1 cellular context compared by ENCODE assay signal in genomic region chr10:69955211-69955805, GRCh38.
TF ChIP-seq lines count a peak whose summit lies in the region.

No MANE protein-coding gene starts in this region.

TF ChIP-seq in SK-N-SH treated with all-trans-retinoic acid at 6 μM for 48 hours, 23 proteins besides CTCF, POLR2A, EP300 and RAD21 (continued from another document):
- TF ChIP-seq CREB5 (CRISPR knock-in tag; IDR thresholded peaks at IDR 0.05; ENCODE audit: low read depth) (no peak), OSR1 (CRISPR knock-in tag; IDR thresholded peaks at IDR 0.05) (no peak)
